ENCODE assay signal across 2 cellular contexts in genomic region chr6:37511910-37512399, GRCh38.
TF ChIP-seq lines count a peak whose summit lies in the region.

No MANE protein-coding gene starts in this region.

TF ChIP-seq in H1, 55 proteins besides CTCF, POLR2A, EP300 and RAD21:
- no peak for TF ChIP-seq TCF12 (IDR thresholded peaks at IDR 0.05; ENCODE audit: low read depth, low read length)
- 0 out of 2 replicates have a peak, but pooled peaks have one; percentile 38 for TF ChIP-seq RBBP5 (IDR thresholded peaks at IDR 0.05; ENCODE audit: borderline replicate concordance, low read depth, low read length)
- peak; percentile 1 for TF ChIP-seq RNF2 (IDR thresholded peaks at IDR 0.05; ENCODE audit: borderline replicate concordance, low read depth, low read length, missing control alignments, poor library complexity, severe bottlenecking)
- TF ChIP-seq E2F6 (IDR thresholded peaks at IDR 0.05): 0 out of 2 replicates have a peak, but pooled peaks have one; percentile 35

TF ChIP-seq in neural cell, 6 proteins besides CTCF, POLR2A, EP300 and RAD21:
- TF ChIP-seq POLR2AphosphoS5 (IDR thresholded peaks at IDR 0.05) (no peak), REST (IDR thresholded peaks at IDR 0.05; ENCODE audit: borderline replicate concordance) (no peak), SMC3 (conservative IDR thresholded peaks at IDR 0.05; ENCODE audit: poor library complexity) (no peak), EZH2 (IDR thresholded peaks at IDR 0.05; ENCODE audit: borderline replicate concordance, insufficient read depth, low read length, poor library complexity, severe bottlenecking) (no peak), TAF1 (IDR thresholded peaks at IDR 0.05; ENCODE audit: low read depth) (no peak), MXI1 (conservative IDR thresholded peaks at IDR 0.05; ENCODE audit: poor library complexity, severe bottlenecking) (no peak)
